ENCODE assay signal across 20 cellular contexts in genomic region chr6:131255911-131256310, GRCh38.
DNase-seq lines count a peak whose midpoint lies in the region; ATAC-seq, FAIRE-seq and TF ChIP-seq lines count a peak whose summit lies in the region.
"Had no signal": no experiment of that assay in that cellular context is flagged by ENCODE, and none has a peak within 500 bp of the region (broad histone marks: within the 10 kb centered on the region; RNA-seq: fewer than 3 reads in every experiment).

No MANE protein-coding gene starts in this region.

- no peak for ATAC-seq in lower lobe of right lung
- no peak for ATAC-seq in GM18870 (IDR thresholded peaks at IDR 0.05; ENCODE audit: unreplicated experiment)
- ATAC-seq: stimulated activated naive CD8-positive, alpha-beta T cell treated with anti-CD3 and anti-CD28 coated beads, Interleukin-15, amount 100 ng/mL, for 72 hours had no signal

- CTCF ChIA-PET in activated naive CD4-positive, alpha-beta T cell treated with anti-CD3 and anti-CD28 coated beads, Interleukin-2, amount 10 ng/mL, durations not matched to agents 7 days and 5 days (lab: Charles Lee) = no interaction called here

- TF ChIP-seq CTCF in brain microvascular endothelial cell (IDR thresholded peaks at IDR 0.05; ENCODE audit: low read depth, low read length, missing control alignments) (no peak), lower lobe of right lung (IDR thresholded peaks at IDR 0.05) (no peak)

- no peak overlapping the region for H3K4me3 Mint-ChIP-seq in activated naive CD4-positive, alpha-beta T cell treated with anti-CD3 and anti-CD28 coated beads, Interleukin-2, amount 50 U/mL, for 24 hours
- H3K4me3 Mint-ChIP-seq in activated naive CD4-positive, alpha-beta T cell treated with anti-CD3 and anti-CD28 coated beads, Interleukin-2, amount 10 ng/mL, durations not matched to agents 7 days and 5 days = no peak overlapping the region
- H3K4me3 Mint-ChIP-seq: activated CD4-positive, alpha-beta memory T cell treated with anti-CD3 and anti-CD28 coated beads for 36 hours; nephron; stimulated activated naive CD8-positive, alpha-beta T cell treated with anti-CD3 and anti-CD28 coated beads, Interleukin-15, amount 100 ng/mL, for 72 hours had no signal

- intact Hi-C loops in lower lobe of right lung (cut with DNase I) = no loop called here

- no peak for FAIRE-seq in H54 (lab: Jason Lieb, UNC)
- FAIRE-seq: endothelial cell of umbilical vein had no signal

- TF ChIP-seq POLR2A in H54 (IDR thresholded peaks at IDR 0.05; ENCODE audit: low read depth, low read length) = no peak

- peaks cover 15% of the 10 kb centered on the region for H3K36me3 Mint-ChIP-seq in activated naive CD4-positive, alpha-beta T cell treated with anti-CD3 and anti-CD28 coated beads, Interleukin-2, amount 50 U/mL, for 24 hours
- peaks cover 9% of the 10 kb centered on the region for H3K36me3 Mint-ChIP-seq in activated naive CD4-positive, alpha-beta T cell treated with anti-CD3 and anti-CD28 coated beads, Interleukin-2, amount 10 ng/mL, durations not matched to agents 7 days and 5 days

- H3K36me3 ChIP-seq in brain microvascular endothelial cell (replicated peaks) (no peaks in the 10 kb centered on the region), lower lobe of right lung (no peaks in the 10 kb centered on the region)
- H3K36me3 ChIP-seq: adrenal gland had no signal

- H3K4me1 ChIP-seq in lower lobe of right lung = peaks cover 10% of the 10 kb centered on the region

- no peak overlapping the region for H3K27ac ChIP-seq in brain microvascular endothelial cell
- H3K27ac ChIP-seq in lower lobe of right lung = no peak overlapping the region

- no peaks in the 10 kb centered on the region for H3K9me3 ChIP-seq in lower lobe of right lung
- H3K9me3 ChIP-seq: adrenal gland had no signal

- no peak overlapping the region for H3K4me3 ChIP-seq in brain microvascular endothelial cell (ENCODE audit: low read depth, low read length)
- H3K4me3 ChIP-seq in lower lobe of right lung = no peak overlapping the region
- H3K4me3 ChIP-seq: adrenal gland, lung had no signal

- in situ Hi-C loops in brain microvascular endothelial cell (cut with HindIII; ENCODE audit: low pct_ligation_motif_present, low sequenced_read_pairs) = no loop called here

- H3K4me1 Mint-ChIP-seq in activated naive CD4-positive, alpha-beta T cell treated with anti-CD3 and anti-CD28 coated beads, Interleukin-2, amount 50 U/mL, for 24 hours = peaks cover 57% of the 10 kb centered on the region
- H3K4me1 Mint-ChIP-seq in activated naive CD4-positive, alpha-beta T cell treated with anti-CD3 and anti-CD28 coated beads, Interleukin-2, amount 10 ng/mL, durations not matched to agents 7 days and 5 days = peaks cover 5% of the 10 kb centered on the region

- no peaks in the 10 kb centered on the region for H3K27me3 ChIP-seq in brain microvascular endothelial cell (replicated peaks)
- no peaks in the 10 kb centered on the region for H3K27me3 ChIP-seq in lower lobe of right lung (ENCODE audit: low read depth)
- H3K27me3 ChIP-seq: adrenal gland had no signal

- no peak for DNase-seq in activated naive CD4-positive, alpha-beta T cell treated with anti-CD3 and anti-CD28 coated beads, Interleukin-2, amount 10 ng/mL, durations not matched to agents 7 days and 5 days
- DNase-seq in NCI-H524 treated with DMSO at 0.1 percent for 48 hours (lab: John Stamatoyannopoulos, UW) = peak; percentile 4
- DNase-seq in brain microvascular endothelial cell = peak; percentile 2
- DNase-seq in smooth muscle cell of the brain vasculature (ENCODE audit: low read depth, low spot score) = peak; percentile 24
- DNase-seq in lower lobe of right lung = no peak
- no peak for DNase-seq in H54 (ENCODE audit: insufficient read length, low spot score)
- DNase-seq: ACHN; activated CD4-positive, alpha-beta memory T cell treated with anti-CD3 and anti-CD28 coated beads for 36 hours; activated T-cell treated with anti-CD3 and anti-CD28 coated beads, Interleukin-2, amount 50 U/mL, for 48 hours; adrenal gland; COR-L47; cortex of kidney; NCI-H1694 treated with DMSO at 0.1 percent for 48 hours; stimulated activated CD4-positive, alpha-beta T cell treated with anti-CD3 and anti-CD28 coated beads, Interleukin-15, amount 100 ng/mL, for 24 hours; stimulated activated naive CD8-positive, alpha-beta T cell treated with anti-CD3 and anti-CD28 coated beads, Interleukin-15, amount 100 ng/mL, for 72 hours had no signal

- no peaks in the 10 kb centered on the region for H3K27me3 Mint-ChIP-seq in activated naive CD4-positive, alpha-beta T cell treated with anti-CD3 and anti-CD28 coated beads, Interleukin-2, amount 50 U/mL, for 24 hours
- H3K27me3 Mint-ChIP-seq in activated naive CD4-positive, alpha-beta T cell treated with anti-CD3 and anti-CD28 coated beads, Interleukin-2, amount 10 ng/mL, durations not matched to agents 7 days and 5 days = no peaks in the 10 kb centered on the region
- H3K27me3 Mint-ChIP-seq: activated CD4-positive, alpha-beta memory T cell treated with anti-CD3 and anti-CD28 coated beads for 36 hours; stimulated activated naive CD8-positive, alpha-beta T cell treated with anti-CD3 and anti-CD28 coated beads, Interleukin-15, amount 100 ng/mL, for 72 hours had no signal

- H3K9me3 Mint-ChIP-seq in activated naive CD4-positive, alpha-beta T cell treated with anti-CD3 and anti-CD28 coated beads, Interleukin-2, amount 50 U/mL, for 24 hours = no peaks in the 10 kb centered on the region
- H3K9me3 Mint-ChIP-seq in activated naive CD4-positive, alpha-beta T cell treated with anti-CD3 and anti-CD28 coated beads, Interleukin-2, amount 10 ng/mL, durations not matched to agents 7 days and 5 days = peaks cover 6% of the 10 kb centered on the region
- H3K9me3 Mint-ChIP-seq: stimulated activated naive CD8-positive, alpha-beta T cell treated with anti-CD3 and anti-CD28 coated beads, Interleukin-15, amount 100 ng/mL, for 72 hours had no signal

- peak overlapping the region; percentile 76 for H3K27ac Mint-ChIP-seq in activated naive CD4-positive, alpha-beta T cell treated with anti-CD3 and anti-CD28 coated beads, Interleukin-2, amount 50 U/mL, for 24 hours
- no peak overlapping the region for H3K27ac Mint-ChIP-seq in activated naive CD4-positive, alpha-beta T cell treated with anti-CD3 and anti-CD28 coated beads, Interleukin-2, amount 10 ng/mL, durations not matched to agents 7 days and 5 days
- H3K27ac Mint-ChIP-seq: activated CD4-positive, alpha-beta memory T cell treated with anti-CD3 and anti-CD28 coated beads for 36 hours; nephron had no signal

Comparison
In these comparisons a context has a peak if more than half of its experiments do, and no peak if none do; other contexts are left out.
1. DNase-seq: peak in NCI-H524 treated with DMSO at 0.1 percent for 48 hours (single experiment), brain microvascular endothelial cell (single experiment) and smooth muscle cell of the brain vasculature (single experiment); none in activated naive CD4-positive, alpha-beta T cell treated with anti-CD3 and anti-CD28 coated beads, Interleukin-2, amount 10 ng/mL, durations not matched to agents 7 days and 5 days (single experiment), lower lobe of right lung (single experiment) and H54 (single experiment).